24 cellular contexts compared by ENCODE assay signal in the genomic region with DNA sequence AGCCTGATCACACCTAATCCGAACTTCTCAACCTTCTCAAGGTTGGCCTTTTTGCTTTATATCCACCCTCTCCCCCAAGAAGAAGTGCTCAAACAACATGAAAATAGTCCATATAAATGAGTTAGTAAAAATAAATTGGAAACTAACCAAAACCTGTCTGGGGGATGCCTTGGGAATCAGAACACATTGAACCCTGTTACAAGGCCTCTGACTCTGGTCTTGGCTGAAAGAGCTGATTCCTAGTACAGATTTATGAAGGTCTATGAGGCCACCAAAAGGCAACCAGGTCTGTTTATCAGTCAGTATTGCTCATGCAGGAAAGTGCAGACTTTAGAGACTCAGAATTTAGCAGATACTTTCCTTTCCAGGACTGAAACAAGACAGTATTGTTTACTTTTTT. TPM values are rescaled to one million over a fixed set of nuclear protein-coding genes. Genes with fewer than 3 reads are reported as not detected.
"Had no signal": no experiment of that assay in that cellular context is flagged by ENCODE, and none has a peak within 500 bp of the region (broad histone marks: within the 10 kb centered on the region; RNA-seq: fewer than 3 reads in every experiment).

No MANE protein-coding gene starts in this region.

- H3K4me3 ChIP-seq: coronary artery, dorsolateral prefrontal cortex, esophagus squamous epithelium, gastrocnemius medialis, heart right ventricle, left lung, lower lobe of right lung had no signal

- H3K36me3 ChIP-seq: esophagus squamous epithelium, gastrocnemius medialis, heart right ventricle, left lung, lower lobe of right lung had no signal

- H3K27me3 ChIP-seq: dorsolateral prefrontal cortex had no signal

- H3K9me3 ChIP-seq: esophagus squamous epithelium, gastrocnemius medialis, heart right ventricle, left lung, lower lobe of right lung had no signal

- H3K27ac ChIP-seq: coronary artery, epithelial cell of prostate, esophagus squamous epithelium, gastrocnemius medialis, heart right ventricle, left lung, lower lobe of right lung had no signal

- DNase-seq: dermis blood vessel endothelial cell; dorsolateral prefrontal cortex; effector CD4-positive, alpha-beta T cell; effector memory CD4-positive, alpha-beta T cell; erythroblast; esophagus squamous epithelium; foreskin fibroblast; foreskin melanocyte; gastrocnemius medialis; glutamatergic neuron; head of caudate nucleus; heart right ventricle; hippocampal formation; left cardiac atrium; left lung; left ventricle myocardium superior; lower lobe of right lung; mesenchymal stem cell had no signal

RNA-seq across cellular contexts. Expression of a gene that starts 49.7 kb away (rescaled TPM):
- total RNA-seq: dermis blood vessel endothelial cell, glomerular endothelial cell, kidney epithelial cell, lung microvascular endothelial cell had no signal
- polyA plus RNA-seq: keratinocyte had no signal
